ENCODE assay signal across 8 cellular contexts in the genomic region with DNA sequence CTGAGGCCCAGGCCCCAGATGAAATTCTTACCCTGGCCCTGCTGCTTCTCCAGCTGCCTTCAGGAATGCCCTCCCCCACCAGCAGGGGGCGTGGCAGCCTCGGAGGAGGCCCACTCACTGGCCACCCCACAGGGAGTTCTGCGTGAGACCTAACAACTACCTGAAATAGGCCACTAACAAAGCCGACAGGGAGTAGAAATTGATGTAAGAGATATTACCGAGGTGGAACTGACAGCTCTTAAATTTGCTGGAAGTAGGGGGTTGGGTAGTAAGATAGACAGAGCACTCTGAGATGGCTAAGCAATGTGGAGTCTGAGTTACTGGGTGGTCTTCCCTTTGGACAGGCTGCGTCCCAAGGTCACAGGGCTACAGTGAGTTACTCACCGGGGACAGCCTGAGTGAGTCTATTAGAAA.
DNase-seq lines count a peak whose midpoint lies in the region; ATAC-seq and TF ChIP-seq lines count a peak whose summit lies in the region.

No MANE protein-coding gene starts in this region.

- TF ChIP-seq CTCF in right atrium auricular region (IDR thresholded peaks at IDR 0.05) (peak; percentile 9 to 44), H9 (conservative IDR thresholded peaks at IDR 0.05) (peak; percentile 95), LNCAP (IDR thresholded peaks at IDR 0.05) (peak; percentile 92)

- no peaks in the 10 kb centered on the region for H3K36me3 ChIP-seq in right atrium auricular region

- DNase-seq in right atrium auricular region (ENCODE audit: low spot score) (no peak), left cardiac atrium (no peak), H9 (peak; percentile 80), germinal center (ENCODE audit: low spot score) (peak; percentile 49), NCI-H1694 treated with DMSO at 0.1 percent for 48 hours (lab: John Stamatoyannopoulos, UW) (no peak)
- DNase-seq in activated CD4-positive, alpha-beta T cell treated with anti-CD3 and anti-CD28 coated beads, Interleukin-2, amount 10 ng/mL, durations not matched to agents 24 days and 14 days = peak; percentile 81
- DNase-seq in stimulated activated CD8-positive, alpha-beta memory T cell treated with anti-CD3 and anti-CD28 coated beads, Interleukin-4, amount 100 ng/mL, for 24 hours (ENCODE audit: low read depth) = peak; percentile 14

- H3K4me1 ChIP-seq in right atrium auricular region (peaks cover 0 to 10% of the 10 kb centered on the region in 2 donors), H9 (ENCODE audit: insufficient read depth, low read length) (no peaks in the 10 kb centered on the region)

- H2AFZ ChIP-seq in H9 (ENCODE audit: low read length) = no peak overlapping the region

- H3K4me1 Mint-ChIP-seq in H9 = peaks cover 7% of the 10 kb centered on the region in 2 experiments; a peak in 3 of 4 replicates
- H3K4me1 Mint-ChIP-seq in activated CD4-positive, alpha-beta T cell treated with anti-CD3 and anti-CD28 coated beads, Interleukin-2, amount 10 ng/mL, durations not matched to agents 24 days and 14 days = no peaks in the 10 kb centered on the region

- no peak overlapping the region for H2BK12ac ChIP-seq in H9 (ENCODE audit: insufficient read length, low read depth, low read length)

- no peak overlapping the region for H3K56ac ChIP-seq in H9 (ENCODE audit: insufficient read length, low read depth, low read length)

- no peak overlapping the region for H3K4ac ChIP-seq in H9 (ENCODE audit: low read depth, low read length)

- H3K4me3 Mint-ChIP-seq in H9 = no peak overlapping the region
- no peak overlapping the region for H3K4me3 Mint-ChIP-seq in activated CD4-positive, alpha-beta T cell treated with anti-CD3 and anti-CD28 coated beads, Interleukin-2, amount 10 ng/mL, durations not matched to agents 24 days and 14 days

- no peaks in the 10 kb centered on the region for H3K9me3 Mint-ChIP-seq in H9
- no peaks in the 10 kb centered on the region for H3K9me3 Mint-ChIP-seq in activated CD4-positive, alpha-beta T cell treated with anti-CD3 and anti-CD28 coated beads, Interleukin-2, amount 10 ng/mL, durations not matched to agents 24 days and 14 days

- intact Hi-C loops in left cardiac atrium (cut with DNase I) = no loop called here
- intact Hi-C loops in activated CD4-positive, alpha-beta T cell treated with anti-CD3 and anti-CD28 coated beads, Interleukin-2, amount 10 ng/mL, durations not matched to agents 24 days and 14 days (cut with micrococcal nuclease) = loop anchor here (1.0 to 10.0 kb wide), 3 partner anchors 447 to 669 kb away; no protein-coding TSS in a partner anchor

- no peak overlapping the region for H2BK120ac ChIP-seq in H9 (ENCODE audit: low read depth, low read length, poor library complexity, severe bottlenecking)

- no peaks in the 10 kb centered on the region for H3K79me1 ChIP-seq in H9 (ENCODE audit: insufficient read depth, low read depth, low read length, poor library complexity, severe bottlenecking)

- no peak overlapping the region for H2BK5ac ChIP-seq in H9 (ENCODE audit: insufficient read length, low read length)

- H3K79me2 ChIP-seq in H9 (ENCODE audit: insufficient read depth, low read length) = no peaks in the 10 kb centered on the region

- no peak overlapping the region for H3K14ac ChIP-seq in H9 (ENCODE audit: insufficient read depth, low read length)

- no peak overlapping the region for H3T11ph ChIP-seq in H9 (ENCODE audit: low read length)

- H3K23me2 ChIP-seq in H9 (ENCODE audit: insufficient read length, low read depth, low read length, poor library complexity, severe bottlenecking) = no peaks in the 10 kb centered on the region

- no peak overlapping the region for H2BK20ac ChIP-seq in H9 (ENCODE audit: low read depth, low read length, poor library complexity, severe bottlenecking)

- H2AK5ac ChIP-seq in H9 (ENCODE audit: insufficient read length, low read length) = no peak overlapping the region

- H4K20me1 ChIP-seq in H9 (ENCODE audit: control insufficient read depth, insufficient read depth, insufficient read length) = no peaks in the 10 kb centered on the region

- H3K4me3 ChIP-seq in right atrium auricular region = no peak overlapping the region

- H3K36me3 Mint-ChIP-seq in H9 (ENCODE audit: insufficient read depth in 1 of 3, low read depth in 3 of 3) = no peaks in the 10 kb centered on the region
- no peaks in the 10 kb centered on the region for H3K36me3 Mint-ChIP-seq in activated CD4-positive, alpha-beta T cell treated with anti-CD3 and anti-CD28 coated beads, Interleukin-2, amount 10 ng/mL, durations not matched to agents 24 days and 14 days (ENCODE audit: low read depth)

- WGBS in H9 (ENCODE audit: extremely low coverage, insufficient read length, low lambda C conversion rate) = no CpG with 5 or more reads among the region's 7 CpGs

- no peak overlapping the region for H3K18ac ChIP-seq in H9 (ENCODE audit: insufficient read length, low read depth, low read length)

- no peaks in the 10 kb centered on the region for H3K27me3 Mint-ChIP-seq in H9 (ENCODE audit: low read depth)
- H3K27me3 Mint-ChIP-seq in activated CD4-positive, alpha-beta T cell treated with anti-CD3 and anti-CD28 coated beads, Interleukin-2, amount 10 ng/mL, durations not matched to agents 24 days and 14 days = no peaks in the 10 kb centered on the region

- H3K27me3 ChIP-seq in right atrium auricular region = no peaks in the 10 kb centered on the region
- no peaks in the 10 kb centered on the region for H3K27me3 ChIP-seq in H9 (ENCODE audit: insufficient read depth, low read length)

- no peak overlapping the region for H4K5ac ChIP-seq in H9 (ENCODE audit: insufficient read length, low read depth, low read length)

- H3K23ac ChIP-seq in H9 (ENCODE audit: insufficient read length, low read depth, low read length) = no peak overlapping the region

- no peak overlapping the region for H3K4me2 ChIP-seq in H9 (ENCODE audit: insufficient read depth, insufficient read length, low read length)

- no peak overlapping the region for H2BK15ac ChIP-seq in H9 (ENCODE audit: low read depth, low read length)

- no peak overlapping the region for H3K27ac ChIP-seq in right atrium auricular region
- H3K27ac ChIP-seq in H9 (ENCODE audit: insufficient read length, low read depth, low read length) = no peak overlapping the region

- no peak overlapping the region for H4K91ac ChIP-seq in H9 (ENCODE audit: insufficient read length, low read depth, low read length)

- H4K8ac ChIP-seq in H9 (replicated peaks; ENCODE audit: insufficient read length, low read depth, low read length) = no peak overlapping the region

- H3K9me3 ChIP-seq in right atrium auricular region (no peaks in the 10 kb centered on the region), H9 (ENCODE audit: control insufficient read depth, low read depth, low read length) (no peaks in the 10 kb centered on the region)

- no peak for ATAC-seq in left cardiac atrium

- no peak overlapping the region for H3K9ac ChIP-seq in H9 (ENCODE audit: extremely low read depth, insufficient read length, low read length)

- no peak overlapping the region for H3K27ac Mint-ChIP-seq in H9
- no peak overlapping the region for H3K27ac Mint-ChIP-seq in activated CD4-positive, alpha-beta T cell treated with anti-CD3 and anti-CD28 coated beads, Interleukin-2, amount 10 ng/mL, durations not matched to agents 24 days and 14 days

Comparison
In these comparisons a context has a peak if more than half of its experiments do, and no peak if none do; other contexts are left out.
1. DNase-seq: peak in H9 (single experiment), activated CD4-positive, alpha-beta T cell treated with anti-CD3 and anti-CD28 coated beads, Interleukin-2, amount 10 ng/mL, durations not matched to agents 24 days and 14 days (single experiment), germinal center (single experiment) and stimulated activated CD8-positive, alpha-beta memory T cell treated with anti-CD3 and anti-CD28 coated beads, Interleukin-4, amount 100 ng/mL, for 24 hours (single experiment); none in right atrium auricular region (single experiment), left cardiac atrium (single experiment) and NCI-H1694 treated with DMSO at 0.1 percent for 48 hours (single experiment).
2. CTCF ChIP-seq: peak in every context shown above with its lines; median percentile 95 in H9; 92 in LNCAP; 26 in right atrium auricular region.